ENCODE assay signal across 8 cellular contexts in the genomic region with DNA sequence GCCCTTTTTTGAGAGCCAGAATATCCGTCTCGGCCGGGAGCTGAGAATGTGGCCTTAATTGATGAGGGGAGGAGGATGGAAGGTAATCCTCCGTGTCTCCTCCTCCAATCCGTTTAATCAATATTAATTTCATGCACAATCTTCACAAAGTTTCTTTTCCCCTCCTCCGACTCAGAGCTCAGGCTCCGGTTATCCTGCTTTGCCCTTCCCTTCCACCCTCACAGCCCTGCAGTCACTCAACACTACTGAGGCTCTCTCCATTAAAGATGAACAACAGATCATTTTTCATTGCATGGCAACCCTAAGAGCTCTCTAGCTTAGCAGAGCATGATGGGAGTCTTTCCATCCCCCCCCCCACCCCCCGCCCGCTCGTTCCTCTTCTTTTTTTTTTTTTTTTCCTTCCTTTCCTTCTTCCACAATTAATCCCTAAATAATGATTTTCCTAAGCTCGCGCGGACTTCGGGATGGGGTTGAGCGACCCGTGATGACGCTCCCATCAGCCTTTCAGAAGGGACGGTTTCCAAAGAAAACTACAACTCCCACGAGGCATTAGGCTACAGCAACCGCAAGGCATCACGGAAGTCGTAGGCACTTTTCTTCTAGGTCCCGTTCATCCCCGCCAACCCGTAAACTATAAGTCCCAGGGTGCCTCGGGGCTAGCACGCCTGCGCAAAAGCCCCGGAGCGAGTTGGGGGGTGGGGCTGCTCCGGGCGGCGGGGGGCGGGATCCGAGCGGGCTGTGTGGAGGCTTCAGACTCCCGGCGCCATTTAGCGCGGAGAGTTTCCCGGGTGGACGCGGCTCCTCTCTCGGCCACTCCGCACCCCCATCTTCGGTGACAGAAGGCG. TPM values are rescaled to one million over a fixed set of nuclear protein-coding genes. Genes with fewer than 3 reads are reported as not detected.
A peak's percentile ranks its signal among the peaks of the same experiment; 100 is the strongest.
DNase-seq lines count a peak whose midpoint lies in the region; ATAC-seq, FAIRE-seq and TF ChIP-seq lines count a peak whose summit lies in the region.

TSS of gene WNK1 (plus strand) at position 752 of the 845 bp plus-strand sequence. CDS start 987 bp downstream, outside the sequence.

- no peaks in the 10 kb centered on the region for H3K27me3 ChIP-seq in Loucy (ENCODE audit: insufficient read depth, low read length, poor library complexity, severe bottlenecking)

- peaks cover 40% of the 10 kb centered on the region for H4K20me1 ChIP-seq in Loucy (ENCODE audit: insufficient read depth, low read length, poor library complexity, severe bottlenecking)

- H2AFZ ChIP-seq in Loucy (ENCODE audit: low read length): peak within 1 kb of the TSS; percentile 65; the same call in 1 of the 2 replicates

- H3K9me2 ChIP-seq in Loucy (replicated peaks; ENCODE audit: low read depth, low read length): no peaks in the 10 kb centered on the region

- peak; percentile 88 for FAIRE-seq in H54 (lab: Jason Lieb, UNC)

- H3K4me1 ChIP-seq in Loucy (ENCODE audit: insufficient read depth, low read length, poor library complexity, severe bottlenecking): peaks cover 29% of the 10 kb centered on the region

- peak within 1 kb of the TSS; percentile 91 for H3K4me2 ChIP-seq in Loucy (ENCODE audit: low read depth, low read length, poor library complexity, severe bottlenecking)

- no peaks in the 10 kb centered on the region for H3K9me3 Mint-ChIP-seq in natural killer cell treated with Interleukin-12 subunit alpha and Interleukin-12 subunit beta and Interleukin-15 and Interleukin-18, amount 100 ng/mL, for 72 hours
- no peaks in the 10 kb centered on the region for H3K9me3 Mint-ChIP-seq in stimulated activated naive CD8-positive, alpha-beta T cell treated with anti-CD3 and anti-CD28 coated beads, Interleukin-15, Interleukin-2, amounts not matched to agents 100 ng/mL and 50 ng/mL, for 24 hours

- peak within 1 kb of the TSS; percentile 72 to 85 for H3K27ac Mint-ChIP-seq in natural killer cell treated with Interleukin-12 subunit alpha and Interleukin-12 subunit beta and Interleukin-15 and Interleukin-18, amount 100 ng/mL, for 72 hours
- H3K27ac Mint-ChIP-seq in stimulated activated naive CD8-positive, alpha-beta T cell treated with anti-CD3 and anti-CD28 coated beads, Interleukin-15, Interleukin-2, amounts not matched to agents 100 ng/mL and 50 ng/mL, for 24 hours: peak within 1 kb of the TSS; percentile 91

- no peaks in the 10 kb centered on the region for H3F3A ChIP-seq in Loucy (ENCODE audit: low read depth)

- H3K4me3 ChIP-seq in Loucy (ENCODE audit: low read length, poor library complexity, severe bottlenecking): peak within 1 kb of the TSS; percentile 88
- H3K4me3 ChIP-seq in fibroblast of pulmonary artery (replicated peaks; ENCODE audit: low read depth, low read length): peak within 1 kb of the TSS; percentile 87

- peak within 1 kb of the TSS; percentile 93 for H3K9ac ChIP-seq in Loucy (ENCODE audit: low read depth, low read length, poor library complexity, severe bottlenecking)

- H3K27me3 Mint-ChIP-seq in natural killer cell treated with Interleukin-12 subunit alpha and Interleukin-12 subunit beta and Interleukin-15 and Interleukin-18, amount 100 ng/mL, for 72 hours: no peaks in the 10 kb centered on the region
- H3K27me3 Mint-ChIP-seq in stimulated activated naive CD8-positive, alpha-beta T cell treated with anti-CD3 and anti-CD28 coated beads, Interleukin-15, Interleukin-2, amounts not matched to agents 100 ng/mL and 50 ng/mL, for 24 hours: no peaks in the 10 kb centered on the region

- TF ChIP-seq CTCF in Loucy (conservative IDR thresholded peaks at IDR 0.05; ENCODE audit: low read length): no peak
- no peak for TF ChIP-seq CTCF in fibroblast of pulmonary artery (IDR thresholded peaks at IDR 0.05; ENCODE audit: low read length, missing control alignments)

- H3K79me2 ChIP-seq in Loucy (ENCODE audit: insufficient read depth, low read length): peaks cover 60% of the 10 kb centered on the region

- H3K9me3 ChIP-seq in Loucy (ENCODE audit: insufficient read depth, low read depth, low read length): no peaks in the 10 kb centered on the region

- peaks cover 27 to 33% of the 10 kb centered on the region in 2 donors for H3K4me1 Mint-ChIP-seq in natural killer cell treated with Interleukin-12 subunit alpha and Interleukin-12 subunit beta and Interleukin-15 and Interleukin-18, amount 100 ng/mL, for 72 hours (ENCODE audit: low read depth in 2 of 2)
- H3K4me1 Mint-ChIP-seq in stimulated activated naive CD8-positive, alpha-beta T cell treated with anti-CD3 and anti-CD28 coated beads, Interleukin-15, Interleukin-2, amounts not matched to agents 100 ng/mL and 50 ng/mL, for 24 hours (ENCODE audit: low read depth): peaks cover 21% of the 10 kb centered on the region

- DNase-seq in EL (peak; percentile 99), H54 (ENCODE audit: insufficient read length, low spot score) (peak; percentile 88), fibroblast of pulmonary artery (ENCODE audit: low read depth) (peak; percentile 99)
- peak; percentile 96 for DNase-seq in activated T-helper 9 cell treated with anti-CD3 and anti-CD28 coated beads, Interleukin-2, amount 50 U/mL, for 16 hours (ENCODE audit: low read depth)
- peak; percentile 96 for DNase-seq in natural killer cell treated with Interleukin-12 subunit alpha and Interleukin-12 subunit beta and Interleukin-15 and Interleukin-18, amount 100 ng/mL, for 72 hours (ENCODE audit: low spot score)

- TF ChIP-seq POLR2A in H54 (IDR thresholded peaks at IDR 0.05; ENCODE audit: low read depth, low read length): peak; percentile 91
- TF ChIP-seq POLR2A in Raji (IDR thresholded peaks at IDR 0.05; ENCODE audit: insufficient read depth, low read depth, low read length): peak; percentile 91

- peaks cover 12% of the 10 kb centered on the region for H3K36me3 Mint-ChIP-seq in natural killer cell treated with Interleukin-12 subunit alpha and Interleukin-12 subunit beta and Interleukin-15 and Interleukin-18, amount 100 ng/mL, for 72 hours
- H3K36me3 Mint-ChIP-seq in stimulated activated naive CD8-positive, alpha-beta T cell treated with anti-CD3 and anti-CD28 coated beads, Interleukin-15, Interleukin-2, amounts not matched to agents 100 ng/mL and 50 ng/mL, for 24 hours (ENCODE audit: low read depth): peaks cover 32% of the 10 kb centered on the region

- no peaks in the 10 kb centered on the region for H3K36me3 ChIP-seq in Loucy (ENCODE audit: insufficient read depth, low read length)

- peak; percentile 85 to 90 for ATAC-seq in natural killer cell treated with Interleukin-12 subunit alpha and Interleukin-12 subunit beta and Interleukin-15 and Interleukin-18, amount 100 ng/mL, for 72 hours

- H3K4me3 Mint-ChIP-seq in natural killer cell treated with Interleukin-12 subunit alpha and Interleukin-12 subunit beta and Interleukin-15 and Interleukin-18, amount 100 ng/mL, for 72 hours: peak within 1 kb of the TSS; percentile 99
- H3K4me3 Mint-ChIP-seq in stimulated activated naive CD8-positive, alpha-beta T cell treated with anti-CD3 and anti-CD28 coated beads, Interleukin-15, Interleukin-2, amounts not matched to agents 100 ng/mL and 50 ng/mL, for 24 hours: no peak within 1 kb of the TSS

RNA-seq across cellular contexts. Expression of gene WNK1, which starts in this region (rescaled TPM):
- total RNA-seq in natural killer cell treated with Interleukin-12 subunit alpha and Interleukin-12 subunit beta and Interleukin-15 and Interleukin-18, amount 100 ng/mL, for 72 hours: 100 to 1,000 TPM; 152 to 269 TPM

Comparison
In these comparisons a context has a peak if more than half of its experiments do, and no peak if none do; other contexts are left out.
1. Peak in every context shown above with its lines: DNase-seq, ATAC-seq and H3K4me3 ChIP-seq.